Comparison of ENCODE assay signal across 8 cellular contexts in the genomic region with DNA sequence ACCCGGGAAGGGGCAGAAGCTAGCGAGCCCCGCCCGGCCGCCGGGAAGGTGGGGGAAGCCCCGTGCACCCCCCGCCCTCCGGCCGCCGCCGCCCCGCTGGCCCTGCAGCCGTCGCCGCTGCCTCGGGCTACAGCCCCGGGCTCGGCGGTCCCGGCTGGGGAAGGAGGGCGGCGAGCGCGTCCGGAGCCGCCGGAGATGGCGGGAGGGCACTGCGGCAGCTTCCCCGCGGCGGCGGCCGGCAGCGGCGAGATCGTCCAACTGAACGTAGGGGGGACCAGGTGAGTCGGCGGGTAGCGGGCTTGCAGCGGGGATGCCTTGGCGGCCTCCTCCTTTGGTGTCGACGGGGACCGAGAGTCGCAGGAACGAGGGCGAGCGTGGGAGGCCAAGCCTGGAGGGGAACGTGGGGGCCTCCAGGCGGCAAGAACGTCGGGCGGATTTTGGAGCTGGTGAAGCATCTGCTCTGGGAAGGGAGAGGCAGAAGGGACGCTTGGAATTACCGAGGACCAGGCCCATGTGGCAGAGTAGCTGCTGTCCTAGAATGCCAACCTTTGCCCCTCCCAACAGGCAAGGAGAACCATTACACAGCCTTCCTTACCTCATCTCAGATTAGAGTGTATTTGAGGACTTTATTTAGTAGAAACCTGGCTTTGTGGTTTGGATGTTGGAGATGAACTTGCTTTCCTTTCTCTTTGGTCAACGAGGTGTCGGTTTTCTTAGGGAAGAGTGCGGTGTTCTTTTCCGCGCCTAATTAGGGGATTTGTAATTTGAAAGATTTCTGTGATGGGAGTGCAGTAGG. TPM values are rescaled to one million over a fixed set of nuclear protein-coding genes. Genes with fewer than 3 reads are reported as not detected.
A peak's percentile ranks its signal among the peaks of the same experiment; 100 is the strongest.
DNase-seq lines count a peak whose midpoint lies in the region; ATAC-seq and TF ChIP-seq lines count a peak whose summit lies in the region.

No MANE protein-coding gene starts in this region.

- H3K27ac Mint-ChIP-seq in IgD-negative memory B cell, result peak overlapping the region in 1 of 3 donors; percentile 87

- TF ChIP-seq CTCF in prostate gland (IDR thresholded peaks at IDR 0.05), result no peak

- H3K9ac ChIP-seq in ES-I3 (ENCODE audit: low read depth, low read length), result peak overlapping the region; percentile 64

- peak; percentile 66 for DNase-seq in RPMI7951 (ENCODE audit: low read depth)
- DNase-seq in amygdala (lab: John Stamatoyannopoulos, UW), result peak in 48 of 56 donors; percentile 14 to 78 (median 46)
- peak; percentile 51 to 77 (median 69) for DNase-seq in right cardiac atrium
- peak; percentile 44 for DNase-seq in prostate gland (ENCODE audit: low spot score)
- no peak for DNase-seq in T-helper 9 cell

- intact Hi-C loops in right cardiac atrium (cut with DNase I) (no loop called here), prostate gland (cut with DNase I) (loop anchor here (10.0 kb wide), 1 partner anchor 67 kb away; no protein-coding TSS in a partner anchor)

- peak overlapping the region; percentile 81 for H3K4me3 ChIP-seq in right cardiac atrium (ENCODE audit: low read length)
- peak overlapping the region; percentile 68 to 91 for H3K4me3 ChIP-seq in prostate gland

- H3K4me1 Mint-ChIP-seq in IgD-negative memory B cell, result peaks cover 9 to 17% (median 10%) of the 10 kb centered on the region in 3 donors

- H3K9me3 ChIP-seq in ES-I3 (ENCODE audit: control insufficient read depth, insufficient read depth, low read length), result no peaks in the 10 kb centered on the region
- no peaks in the 10 kb centered on the region for H3K9me3 ChIP-seq in right cardiac atrium (ENCODE audit: control insufficient read depth, low read length)
- H3K9me3 ChIP-seq in prostate gland, result no peaks in the 10 kb centered on the region

- no peaks in the 10 kb centered on the region for H3K9me3 Mint-ChIP-seq in IgD-negative memory B cell

- H3K36me3 Mint-ChIP-seq in IgD-negative memory B cell, result no peaks in the 10 kb centered on the region

- H3K27me3 Mint-ChIP-seq in IgD-negative memory B cell, result peaks cover 4% of the 10 kb centered on the region

- under 1% methylated on average over 63 of the region's 63 CpGs for WGBS in right cardiac atrium
- WGBS in prostate gland, result under 1% methylated on average over 25 of the region's 63 CpGs

- no peaks in the 10 kb centered on the region for H3K36me3 ChIP-seq in ES-I3 (ENCODE audit: insufficient read depth, low read length)
- no peaks in the 10 kb centered on the region for H3K36me3 ChIP-seq in prostate gland

- H3K27ac ChIP-seq in right cardiac atrium (ENCODE audit: low read length), result peak overlapping the region; percentile 93
- H3K27ac ChIP-seq in prostate gland, result peak overlapping the region; percentile 91 to 93

- no peak for TF ChIP-seq POLR2A in prostate gland (IDR thresholded peaks at IDR 0.05)

- peak overlapping the region; percentile 85 to 97 (median 92) for H3K4me3 Mint-ChIP-seq in IgD-negative memory B cell

- peaks cover 8% of the 10 kb centered on the region; the same call in 1 of the 2 replicates for H3K4me1 ChIP-seq in ES-I3 (ENCODE audit: insufficient read depth, low read length)
- H3K4me1 ChIP-seq in right cardiac atrium (ENCODE audit: control insufficient read depth, insufficient read depth, low read length), result peaks cover 5% of the 10 kb centered on the region
- H3K4me1 ChIP-seq in prostate gland (replicated peaks), result peaks cover 6% of the 10 kb centered on the region

- H3K27me3 ChIP-seq in right cardiac atrium (ENCODE audit: control insufficient read depth, insufficient read depth), result no peaks in the 10 kb centered on the region
- H3K27me3 ChIP-seq in prostate gland (replicated peaks; ENCODE audit: insufficient read depth), result no peaks in the 10 kb centered on the region

- ATAC-seq in GM21786 (IDR thresholded peaks at IDR 0.05; ENCODE audit: unreplicated experiment) (peak; percentile 47), right cardiac atrium (peak; percentile 74 to 85)

RNA-seq across cellular contexts. Expression of gene KCTD3, which starts 0.6 kb away (rescaled TPM):
- 1.3 TPM for polyA plus RNA-seq in IgD-negative memory B cell
- total RNA-seq in RPMI7951 (2014; rRNA removed; shearing (Covaris generic)), result 27.2 and 34.4 TPM in 2 replicates
- 10 to 100 TPM; 16.7 to 19.4 (median 17.4) TPM for total RNA-seq in right cardiac atrium
- polyA plus RNA-seq in right cardiac atrium, result 11.7 TPM
- 10 to 100 TPM; 78.3 to 95.5 TPM for total RNA-seq in prostate gland
